Comparison of ENCODE assay signal across 1 cellular context in genomic region chr6:163296835-163297519, GRCh38.
TF ChIP-seq lines count a peak whose summit lies in the region.

No MANE protein-coding gene starts in this region.

TF ChIP-seq in HepG2, 621 proteins besides CTCF, POLR2A, EP300 and RAD21:
- TF ChIP-seq FLYWCH1 (CRISPR knock-in tag; IDR thresholded peaks at IDR 0.05) (no peak), YEATS2 (CRISPR knock-in tag; IDR thresholded peaks at IDR 0.05; ENCODE audit: borderline replicate concordance) (no peak), ZFP82 (CRISPR knock-in tag; IDR thresholded peaks at IDR 0.05; ENCODE audit: borderline replicate concordance) (no peak), AGO2 (optimal IDR thresholded peaks at IDR 0.05; ENCODE audit: low read depth, low read length) (no peak), FIP1L1 (IDR thresholded peaks at IDR 0.05; ENCODE audit: borderline replicate concordance, insufficient read depth, low read depth, low read length) (no peak), ZNF639 (CRISPR knock-in tag; conservative IDR thresholded peaks at IDR 0.05) (no peak), ZNF382 (CRISPR knock-in tag; IDR thresholded peaks at IDR 0.05; ENCODE audit: borderline replicate concordance) (no peak), RORA (CRISPR knock-in tag; IDR thresholded peaks at IDR 0.05) (no peak)
